ENCODE assay signal across 14 cellular contexts in the genomic region with DNA sequence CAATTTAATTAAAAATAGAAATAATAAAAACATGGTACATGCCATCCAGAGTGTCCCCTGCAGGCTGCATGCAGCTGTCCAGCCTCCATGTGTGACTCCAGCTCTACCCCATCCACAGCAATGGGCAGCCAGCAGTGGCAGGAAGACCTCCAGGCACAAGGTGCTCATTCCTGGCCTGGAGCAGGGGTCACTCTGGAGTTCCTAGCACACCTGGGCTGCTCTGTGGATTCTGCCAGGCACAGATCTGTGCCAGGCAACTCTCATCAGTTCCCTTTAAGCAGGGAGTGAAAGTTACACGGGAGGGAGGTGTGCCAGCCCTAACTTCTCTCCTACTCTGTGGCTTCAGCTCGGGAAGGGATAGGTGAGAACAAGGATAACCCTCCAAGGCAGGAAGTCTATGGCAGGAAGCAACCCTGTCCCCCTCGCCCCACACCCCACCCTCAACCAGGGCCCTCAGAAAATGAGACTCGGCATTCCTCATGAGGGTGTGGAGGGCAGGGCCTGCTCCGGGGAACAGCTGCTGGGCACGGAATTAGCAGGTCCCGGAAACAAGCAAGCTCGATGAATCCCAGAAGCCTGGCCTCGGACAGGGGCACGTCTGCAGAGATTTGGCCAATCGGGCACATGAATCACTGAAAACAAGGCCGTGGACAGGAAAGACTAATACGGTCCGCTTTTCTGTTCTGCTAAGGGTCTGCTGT. TPM values are rescaled to one million over a fixed set of nuclear protein-coding genes. Genes with fewer than 3 reads are reported as not detected.
DNase-seq lines count a peak whose midpoint lies in the region; ATAC-seq and TF ChIP-seq lines count a peak whose summit lies in the region.
"Had no signal": no experiment of that assay in that cellular context is flagged by ENCODE, and none has a peak within 500 bp of the region (broad histone marks: within the 10 kb centered on the region; RNA-seq: fewer than 3 reads in every experiment).

No MANE protein-coding gene starts in this region.

- H3K4me3 Mint-ChIP-seq in Calu3 (ENCODE audit: low read depth, unreplicated experiment): no peak overlapping the region

- H4K12ac ChIP-seq in trophoblast cell (ENCODE audit: low read depth, low read length): peak overlapping the region; percentile 8

- no TSS peak for BruUV-seq in Calu3 (replicated peaks; lab: Mats Ljungman, UMichigan)

- H3K4me3 ChIP-seq in left ventricle myocardium inferior: peak overlapping the region; percentile 37
- H3K4me3 ChIP-seq in trophoblast cell (ENCODE audit: low read depth, low read length): no peak overlapping the region
- H3K4me3 ChIP-seq in ovary: no peak overlapping the region

- peak overlapping the region; percentile 69 for H3K18ac ChIP-seq in trophoblast cell (ENCODE audit: low read length)

- CTCF ChIA-PET in Calu3 (lab: Charles Lee): interaction anchor here (0.7 to 3.0 kb wide), 5 partner anchors 11 to 95 kb away, joined by 4 to 14 read pairs (median 7); no protein-coding TSS in a partner anchor

- TF ChIP-seq CTCF in Calu3 (IDR thresholded peaks at IDR 0.05; ENCODE audit: unreplicated experiment): no peak
- TF ChIP-seq CTCF in left ventricle myocardium inferior (IDR thresholded peaks at IDR 0.05; ENCODE audit: borderline replicate concordance): no peak
- TF ChIP-seq CTCF in ovary (IDR thresholded peaks at IDR 0.05): no peak

- H3K23ac ChIP-seq in trophoblast cell (ENCODE audit: low read length): no peak overlapping the region

- H2BK12ac ChIP-seq in trophoblast cell (ENCODE audit: low read length): peak overlapping the region; percentile 29

- no peaks in the 10 kb centered on the region for H3K36me3 Mint-ChIP-seq in Calu3 (ENCODE audit: insufficient read depth, unreplicated experiment)

- no CpG with 5 or more reads among the region's 14 CpGs for WGBS in trophoblast cell (ENCODE audit: extremely low coverage, insufficient coverage, insufficient read length)
- 51 to 60% (median 58%) methylated on average over 14 of the region's 14 CpGs for WGBS in ovary, 3 donors

- no peak overlapping the region for H3K4me2 ChIP-seq in trophoblast cell (ENCODE audit: low read length)

- no peak overlapping the region for H3K27ac Mint-ChIP-seq in Calu3 (ENCODE audit: unreplicated experiment)

- no peak overlapping the region for H3K9ac ChIP-seq in trophoblast cell (ENCODE audit: low read length)

- peak overlapping the region; percentile 56 for H2BK120ac ChIP-seq in trophoblast cell (ENCODE audit: insufficient read depth, low read length, poor library complexity)

- no peaks in the 10 kb centered on the region for H3K27me3 ChIP-seq in left ventricle myocardium inferior (ENCODE audit: low read depth)
- H3K27me3 ChIP-seq in trophoblast cell (ENCODE audit: insufficient read depth, low read length): no peaks in the 10 kb centered on the region
- H3K27me3 ChIP-seq in ovary: no peaks in the 10 kb centered on the region

- H3K4me1 ChIP-seq in left ventricle myocardium inferior (peaks cover 92% of the 10 kb centered on the region), trophoblast cell (ENCODE audit: control insufficient read depth in 1 of 2, insufficient read depth in 2 of 2, low read length in 2 of 2) (peaks cover 27 to 30% of the 10 kb centered on the region in 2 experiments), ovary (ENCODE audit: insufficient read depth) (no peaks in the 10 kb centered on the region)

- H3K79me1 ChIP-seq in trophoblast cell (ENCODE audit: low read length): peaks cover 32% of the 10 kb centered on the region

- peak overlapping the region; percentile 94 for H3K27ac ChIP-seq in left ventricle myocardium inferior (replicated peaks)
- no peak overlapping the region for H3K27ac ChIP-seq in trophoblast cell (ENCODE audit: low read depth, low read length)
- H3K27ac ChIP-seq in ovary: no peak overlapping the region

- H3K4me1 Mint-ChIP-seq in Calu3 (ENCODE audit: low read depth, unreplicated experiment): peaks cover 20% of the 10 kb centered on the region

- no peaks in the 10 kb centered on the region for H3K9me3 Mint-ChIP-seq in Calu3 (ENCODE audit: low read depth, unreplicated experiment)

- DNase-seq in Calu3 (peak; percentile 78), RPMI7951 (ENCODE audit: low read depth) (peak; percentile 83), left ventricle myocardium inferior (no peak), trophoblast cell (no peak), OCI-M2 (lab: John Stamatoyannopoulos, UW; ENCODE audit: unreplicated experiment) (no peak), ovary (no peak)
- DNase-seq in activated CD4-positive, CD25-positive, alpha-beta regulatory T cell (lab: John Stamatoyannopoulos, UW): no peak
- DNase-seq: activated naive CD4-positive, alpha-beta T cell treated with anti-CD3 and anti-CD28 coated beads, Interleukin-2, amount 50 U/mL, for 16 hours; GOT3; nucleus accumbens; stimulated activated CD4-positive, alpha-beta T cell treated with anti-CD3 and anti-CD28 coated beads, Interleukin-1b, Interleukin-23, amount 100 ng/mL, for 48 hours had no signal

- H2AK5ac ChIP-seq in trophoblast cell (ENCODE audit: low read length): peak overlapping the region; percentile 60

- H3K36me3 ChIP-seq in left ventricle myocardium inferior (peaks cover 5% of the 10 kb centered on the region), trophoblast cell (ENCODE audit: control insufficient read depth in 1 of 2, insufficient read depth in 2 of 2, low read length in 2 of 2) (peaks cover 12 to 16% of the 10 kb centered on the region in 2 experiments), ovary (no peaks in the 10 kb centered on the region)

- peak overlapping the region; percentile 16 for H2BK5ac ChIP-seq in trophoblast cell (ENCODE audit: low read depth, low read length, poor library complexity)

- H3K4ac ChIP-seq in trophoblast cell (ENCODE audit: low read depth, low read length): peak overlapping the region; percentile 39

- H4K8ac ChIP-seq in trophoblast cell (ENCODE audit: low read depth, low read length): peak overlapping the region; percentile 13

- peak overlapping the region; percentile 25 for H4K91ac ChIP-seq in trophoblast cell (ENCODE audit: low read depth, low read length)

- no peak for ATAC-seq in GM19395 (IDR thresholded peaks at IDR 0.05; ENCODE audit: unreplicated experiment)

- TF ChIP-seq POLR2A in ovary (IDR thresholded peaks at IDR 0.05): no peak

- H3K79me2 ChIP-seq in trophoblast cell (ENCODE audit: control insufficient read depth, insufficient read depth, low read length, poor library complexity): peaks cover 4% of the 10 kb centered on the region

- intact Hi-C loops in Calu3 (cut with micrococcal nuclease; ENCODE audit: unreplicated experiment) (no loop called here), left ventricle myocardium inferior (cut with micrococcal nuclease) (no loop called here), ovary (cut with DNase I) (no loop called here)

- no peak overlapping the region for H2AFZ ChIP-seq in trophoblast cell (ENCODE audit: insufficient read depth, low read length, poor library complexity)

- peak overlapping the region; percentile 49 for H3K14ac ChIP-seq in trophoblast cell (ENCODE audit: low read length)

- H3K9me3 ChIP-seq in left ventricle myocardium inferior (replicated peaks) (no peaks in the 10 kb centered on the region), trophoblast cell (ENCODE audit: insufficient read depth, low read depth, low read length) (no peaks in the 10 kb centered on the region), ovary (no peaks in the 10 kb centered on the region)

- TF ChIP-seq EP300 in ovary (IDR thresholded peaks at IDR 0.05): no peak

- H3K27me3 Mint-ChIP-seq in Calu3 (ENCODE audit: unreplicated experiment): peaks cover 29% of the 10 kb centered on the region

RNA-seq across cellular contexts. Expression of gene JPH2, which starts 10.0 kb away (rescaled TPM):
- 0.50 and 0.59 TPM in 2 replicates for total RNA-seq in Calu3 (2022)
- 16.0 and 24.2 TPM in 2 replicates for total RNA-seq in RPMI7951 (2014; rRNA removed; shearing (Covaris generic))
- total RNA-seq in left ventricle myocardium inferior: 151 TPM
- polyA plus RNA-seq in trophoblast cell (2013): 13.7 and 14.2 TPM in 2 replicates
- total RNA-seq in ovary: 10 to 100 TPM in 1 of 7 donors, 1 to 10 TPM in 5, under 1 TPM in 1; 0.48 to 27.4 (median 3.0) TPM
- polyA plus RNA-seq in ovary: 1 to 10 TPM; 2.9 to 7.5 TPM
- total RNA-seq: activated CD8-positive, alpha-beta memory T cell treated with anti-CD3 and anti-CD28 coated beads for 36 hours; OCI-LY7 had no signal

RNA-seq across cellular contexts. Expression of gene OSER1, which starts 33.6 kb away (rescaled TPM):
- 52.2 and 56.7 TPM in 2 replicates for total RNA-seq in Calu3 (2022)
- 81.6 and 89.0 TPM in 2 replicates for total RNA-seq in RPMI7951 (2014; rRNA removed; shearing (Covaris generic))
- 34.0 TPM for total RNA-seq in left ventricle myocardium inferior
- polyA plus RNA-seq in trophoblast cell (2013): 61.8 and 64.9 TPM in 2 replicates
- 10 to 100 TPM; 27.7 to 40.1 (median 37.2) TPM for total RNA-seq in ovary
- polyA plus RNA-seq in ovary: 10 to 100 TPM; 39.6 to 55.3 TPM

Comparison
In these comparisons a context has a peak if more than half of its experiments do, and no peak if none do; other contexts are left out.
1. DNase-seq: peak in Calu3 (single experiment) and RPMI7951 (single experiment); none in left ventricle myocardium inferior (single experiment), trophoblast cell (0 of 2), OCI-M2 (single experiment), ovary (0 of 5) and activated CD4-positive, CD25-positive, alpha-beta regulatory T cell (0 of 4).